8 cellular contexts compared by ENCODE assay signal in genomic region chr15:78131295-78132021, GRCh38.
DNase-seq lines count a peak whose midpoint lies in the region; ATAC-seq and TF ChIP-seq lines count a peak whose summit lies in the region.

TSS of gene CIB2 (minus strand) at chr15:78131445. CDS start at chr15:78131215, 230 bp downstream.

- H3K4me3 ChIP-seq in AG09309 (ENCODE audit: control insufficient read depth, low read depth, low read length) = peak within 1 kb of the TSS; percentile 71
- H3K4me3 ChIP-seq in effector memory CD4-positive, alpha-beta T cell (ENCODE audit: insufficient read depth, low read depth, low read length, poor library complexity, severe bottlenecking) = peak within 1 kb of the TSS; percentile 73

- H3K4me1 Mint-ChIP-seq in memory B cell = peaks cover 6% of the 10 kb centered on the region

- peak within 1 kb of the TSS; percentile 96 for H3K4me3 Mint-ChIP-seq in memory B cell

- H3K27ac Mint-ChIP-seq in memory B cell = peak within 1 kb of the TSS; percentile 91

- H3K27me3 Mint-ChIP-seq in memory B cell = no peaks in the 10 kb centered on the region

- TF ChIP-seq CTCF in AG09309 (IDR thresholded peaks at IDR 0.05; ENCODE audit: control insufficient read depth, insufficient read depth, low read depth, low read length, missing control alignments) = peak; percentile 34

- H3K36me3 ChIP-seq in effector memory CD4-positive, alpha-beta T cell (ENCODE audit: control insufficient read depth, insufficient read depth, low read length) = no peaks in the 10 kb centered on the region

- no peaks in the 10 kb centered on the region for H3K9me3 Mint-ChIP-seq in memory B cell

- no peaks in the 10 kb centered on the region for H3K9me3 ChIP-seq in effector memory CD4-positive, alpha-beta T cell (ENCODE audit: control insufficient read depth, low read length)

- H3K36me3 Mint-ChIP-seq in memory B cell = no peaks in the 10 kb centered on the region

- H3K4me1 ChIP-seq in effector memory CD4-positive, alpha-beta T cell (ENCODE audit: control insufficient read depth, insufficient read depth, low read length, poor library complexity, severe bottlenecking) = peaks cover 11% of the 10 kb centered on the region

- ATAC-seq in GM18867 (IDR thresholded peaks at IDR 0.05; ENCODE audit: unreplicated experiment) (peak; percentile 70), HG03175 (IDR thresholded peaks at IDR 0.05; ENCODE audit: unreplicated experiment) (peak; percentile 81), memory B cell (ENCODE audit: low read depth) (peak; percentile 88)

- H3K27ac ChIP-seq in effector memory CD4-positive, alpha-beta T cell (ENCODE audit: insufficient read depth, low read length, poor library complexity, severe bottlenecking) = peak within 1 kb of the TSS; percentile 65

- DNase-seq in AG09309 (ENCODE audit: low read depth) (no peak), NCI-H69 (lab: John Stamatoyannopoulos, UW) (peak; percentile 88), memory B cell (ENCODE audit: low spot score in 2 of 2) (peak; percentile 76 to 90)
- peak; percentile 27 to 60 for DNase-seq in activated CD8-positive, alpha-beta memory T cell treated with anti-CD3 and anti-CD28 coated beads for 1 hour (ENCODE audit: extremely low read depth in 1 of 2, low read depth in 1 of 2)
- peak; percentile 63 to 71 (median 69) for DNase-seq in effector memory CD4-positive, alpha-beta T cell
- DNase-seq in stimulated activated CD8-positive, alpha-beta memory T cell treated with anti-CD3 and anti-CD28 coated beads, Interleukin-12 subunit alpha, Interleukin-12 subunit beta, amount 100 ng/mL, for 1 hour (ENCODE audit: low read depth) = peak; percentile 51

- H3K27me3 ChIP-seq in effector memory CD4-positive, alpha-beta T cell (replicated peaks; ENCODE audit: control insufficient read depth, insufficient read depth, low read length, poor library complexity, severe bottlenecking) = no peaks in the 10 kb centered on the region
